ENCODE assay signal across 25 cellular contexts in the genomic region with DNA sequence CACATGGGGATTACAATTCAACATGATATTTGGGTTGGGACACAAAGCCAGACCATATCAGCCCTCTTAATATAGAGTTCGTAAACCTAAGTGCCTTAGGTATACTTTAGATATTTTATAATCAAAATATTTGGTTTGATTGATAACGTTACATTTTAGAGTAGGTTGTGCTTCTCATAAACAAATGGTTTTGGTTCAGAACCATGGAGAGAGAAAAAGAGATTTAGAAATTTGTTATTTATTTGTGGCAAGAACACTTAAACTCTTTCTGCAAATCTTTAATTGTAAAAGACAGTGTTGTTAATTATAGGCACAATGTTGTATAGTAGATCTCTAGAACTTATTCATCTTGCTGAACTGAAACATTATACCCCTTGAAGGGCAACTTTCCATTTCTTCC.
"Had no signal": no experiment of that assay in that cellular context is flagged by ENCODE, and none has a peak within 500 bp of the region (broad histone marks: within the 10 kb centered on the region; RNA-seq: fewer than 3 reads in every experiment).

No MANE protein-coding gene starts in this region.

- H3K27me3 ChIP-seq: colonic mucosa, esophagus muscularis mucosa, esophagus squamous epithelium, foreskin keratinocyte, gastrocnemius medialis, heart left ventricle had no signal

- H3K4me3 Mint-ChIP-seq: dendritic cell treated with granulocyte-macrophage colony-stimulating factor and Interleukin-4, amounts not matched to agents 40 ng/mL and 50 ng/mL, for 4 days; effector memory CD8-positive, alpha-beta T cell; endodermal cell had no signal

- H3K36me3 ChIP-seq: colonic mucosa, esophagus muscularis mucosa, esophagus squamous epithelium, gastrocnemius medialis, gastroesophageal sphincter, heart left ventricle, heart right ventricle had no signal

- H3K27ac ChIP-seq: colonic mucosa, coronary artery, dorsolateral prefrontal cortex, epithelial cell of prostate, esophagus muscularis mucosa, esophagus squamous epithelium, foreskin keratinocyte, gastrocnemius medialis, gastroesophageal sphincter, heart left ventricle, heart right ventricle had no signal

- H3K9me3 Mint-ChIP-seq: dendritic cell treated with granulocyte-macrophage colony-stimulating factor and Interleukin-4, amounts not matched to agents 40 ng/mL and 50 ng/mL, for 4 days; endodermal cell had no signal

- H3K9me3 ChIP-seq: colonic mucosa, esophagus muscularis mucosa, esophagus squamous epithelium, gastrocnemius medialis, gastroesophageal sphincter, heart left ventricle, heart right ventricle had no signal

- H3K27me3 Mint-ChIP-seq: dendritic cell treated with granulocyte-macrophage colony-stimulating factor and Interleukin-4, amounts not matched to agents 40 ng/mL and 50 ng/mL, for 4 days; effector memory CD8-positive, alpha-beta T cell had no signal

- DNase-seq: colonic mucosa; cortex of kidney; dermis blood vessel endothelial cell; dorsolateral prefrontal cortex; effector CD4-positive, alpha-beta T cell; effector CD8-positive, alpha-beta T cell; effector memory CD4-positive, alpha-beta T cell; effector memory CD8-positive, alpha-beta T cell; endodermal cell; erythroblast; esophagus squamous epithelium; foreskin fibroblast; foreskin keratinocyte; foreskin melanocyte; gastrocnemius medialis; glutamatergic neuron; head of caudate nucleus; heart left ventricle; heart right ventricle had no signal

- H3K27ac Mint-ChIP-seq: dendritic cell treated with granulocyte-macrophage colony-stimulating factor and Interleukin-4, amounts not matched to agents 40 ng/mL and 50 ng/mL, for 4 days; effector memory CD8-positive, alpha-beta T cell; endodermal cell had no signal

- H3K4me1 ChIP-seq: colonic mucosa, esophagus muscularis mucosa, esophagus squamous epithelium, foreskin keratinocyte, gastrocnemius medialis, gastroesophageal sphincter, heart left ventricle, heart right ventricle had no signal

- ATAC-seq: effector memory CD8-positive, alpha-beta T cell; esophagus mucosa; foreskin keratinocyte; gastrocnemius medialis; gastroesophageal sphincter; heart left ventricle; heart right ventricle had no signal

- H3K4me1 Mint-ChIP-seq: endodermal cell had no signal

- H3K4me3 ChIP-seq: colonic mucosa, coronary artery, dorsolateral prefrontal cortex, esophagus muscularis mucosa, esophagus squamous epithelium, gastrocnemius medialis, gastroesophageal sphincter, heart left ventricle, heart right ventricle had no signal
